8 cellular contexts compared by ENCODE assay signal in genomic region chr5:159826351-159827222, GRCh38.
DNase-seq lines count a peak whose midpoint lies in the region; ATAC-seq and TF ChIP-seq lines count a peak whose summit lies in the region.

No MANE protein-coding gene starts in this region.

- H3K4me1 ChIP-seq in mucosa of descending colon (ENCODE audit: low read depth) (no peaks in the 10 kb centered on the region), BE2C (no peaks in the 10 kb centered on the region)

- intact Hi-C loops in mucosa of descending colon (cut with DNase I, micrococcal nuclease) = no loop called here

- H3K4me3 ChIP-seq in mucosa of descending colon (no peak overlapping the region), BE2C (ENCODE audit: low read depth, low read length) (no peak overlapping the region)

- ATAC-seq in GM19438 (IDR thresholded peaks at IDR 0.05; ENCODE audit: low read depth, unreplicated experiment) (peak; percentile 95), HG03280 (IDR thresholded peaks at IDR 0.05; ENCODE audit: unreplicated experiment) (peak; percentile 87), mucosa of descending colon (peak; percentile 81)
- ATAC-seq in activated T-helper 17 cell treated with anti-CD3 and anti-CD28 coated beads, Interleukin-2, amount 50 U/mL, for 72 hours (replicated peaks) = peak; percentile 67

- no peak for TF ChIP-seq CTCF in mucosa of descending colon (IDR thresholded peaks at IDR 0.05)
- TF ChIP-seq CTCF in BE2C (IDR thresholded peaks at IDR 0.05; ENCODE audit: low read depth, low read length) = no peak

- H3K9me3 ChIP-seq in mucosa of descending colon = no peaks in the 10 kb centered on the region
- H3K9me3 ChIP-seq in BE2C = no peaks in the 10 kb centered on the region

- no peak overlapping the region for H3K27ac Mint-ChIP-seq in activated T-helper 17 cell treated with anti-CD3 and anti-CD28 coated beads, Interleukin-2, amount 50 U/mL, for 72 hours

- H3K36me3 ChIP-seq in mucosa of descending colon (ENCODE audit: low read depth) = no peaks in the 10 kb centered on the region
- H3K36me3 ChIP-seq in BE2C = no peaks in the 10 kb centered on the region

- H3K27me3 ChIP-seq in BE2C = peaks cover 4% of the 10 kb centered on the region; the same call in 1 of the 2 replicates

- no peaks in the 10 kb centered on the region for H3K4me1 Mint-ChIP-seq in activated T-helper 17 cell treated with anti-CD3 and anti-CD28 coated beads, Interleukin-2, amount 50 U/mL, for 72 hours

- H3K27me3 Mint-ChIP-seq in activated T-helper 17 cell treated with anti-CD3 and anti-CD28 coated beads, Interleukin-2, amount 50 U/mL, for 72 hours = peaks cover 25% of the 10 kb centered on the region

- H3K4me3 Mint-ChIP-seq in activated T-helper 17 cell treated with anti-CD3 and anti-CD28 coated beads, Interleukin-2, amount 50 U/mL, for 72 hours = no peak overlapping the region

- no peaks in the 10 kb centered on the region for H3K9me3 Mint-ChIP-seq in activated T-helper 17 cell treated with anti-CD3 and anti-CD28 coated beads, Interleukin-2, amount 50 U/mL, for 72 hours

- no peaks in the 10 kb centered on the region for H3K36me3 Mint-ChIP-seq in activated T-helper 17 cell treated with anti-CD3 and anti-CD28 coated beads, Interleukin-2, amount 50 U/mL, for 72 hours (ENCODE audit: low read depth)

- DNase-seq in AG20443 (ENCODE audit: low spot score) = peak; percentile 66
- DNase-seq in mucosa of descending colon = no peak
- no peak for DNase-seq in NCI-H526 (lab: John Stamatoyannopoulos, UW)
- DNase-seq in activated gamma-delta T cell (lab: John Stamatoyannopoulos, UW) = no peak
- no peak for DNase-seq in BE2C
